Comparison of ENCODE assay signal across 8 cellular contexts in the genomic region with DNA sequence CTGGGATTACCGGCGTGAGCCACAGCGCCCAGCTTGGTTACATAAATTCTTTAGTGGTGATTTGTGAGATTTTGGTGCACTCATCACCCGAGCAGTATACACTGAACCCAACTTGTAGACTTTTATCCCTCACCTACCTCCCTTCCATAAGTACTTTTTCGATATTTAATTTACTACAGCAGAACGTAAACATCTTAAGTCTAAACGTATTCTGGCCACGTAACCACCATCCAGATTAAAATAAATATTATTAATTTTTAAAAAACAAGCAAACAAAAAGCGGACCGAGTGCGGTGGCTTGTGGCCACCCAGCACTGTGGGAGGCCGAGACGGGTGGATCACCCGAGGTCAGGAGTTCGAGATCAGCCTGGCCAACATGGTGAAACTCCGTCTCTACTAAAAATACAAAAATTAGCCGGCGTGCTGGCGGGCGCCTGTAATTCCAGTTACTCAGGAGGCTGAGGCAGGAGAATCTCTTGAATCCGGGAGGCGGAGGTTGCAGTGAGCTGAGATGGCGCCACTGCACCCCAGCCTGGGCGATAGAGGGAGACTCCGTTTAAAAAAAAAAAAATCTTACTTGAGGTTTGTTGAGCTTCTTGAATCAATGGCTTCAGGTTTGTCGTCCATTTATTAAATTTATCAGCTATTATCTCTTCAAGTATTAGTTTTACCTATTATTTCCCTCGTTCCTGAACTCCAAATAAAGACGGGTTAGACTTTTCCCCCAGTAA. TPM values are rescaled to one million over a fixed set of nuclear protein-coding genes. Genes with fewer than 3 reads are reported as not detected.
DNase-seq lines count a peak whose midpoint lies in the region; ATAC-seq and TF ChIP-seq lines count a peak whose summit lies in the region.
"Not testable (repeated sequence)": the region's sequence is repeated elsewhere in the genome, so short reads cannot be mapped to it uniquely, and the experiment has no call there.

No MANE protein-coding gene starts in this region.

- H3K4me3 Mint-ChIP-seq in CD4-positive, CD25-positive, alpha-beta regulatory T cell; effector memory CD8-positive, alpha-beta T cell: not testable (repeated sequence)

- H3K9me3 ChIP-seq in CD4-positive, CD25-positive, alpha-beta regulatory T cell (ENCODE audit: control insufficient read depth in 2 of 2, low read length in 2 of 2); HUES6 (ENCODE audit: control insufficient read depth, insufficient read depth, low read depth, low read length); PC-9 (ENCODE audit: insufficient read depth, low read depth): not testable (repeated sequence)

- H4K5ac ChIP-seq in mesendoderm (ENCODE audit: low read length): peak overlapping the region; percentile 72

- not testable (repeated sequence) for H3K27me3 ChIP-seq in CD4-positive, CD25-positive, alpha-beta regulatory T cell (ENCODE audit: control insufficient read depth, insufficient read depth, low read length); HUES6 (ENCODE audit: control insufficient read depth, insufficient read depth, low read length); PC-9 (ENCODE audit: insufficient read depth, low read depth); mesendoderm (ENCODE audit: insufficient read depth, low read length, poor library complexity)

- H2BK120ac ChIP-seq in mesendoderm (ENCODE audit: low read depth, low read length): not testable (repeated sequence)

- H3K36me3 Mint-ChIP-seq in CD4-positive, CD25-positive, alpha-beta regulatory T cell: peaks cover 17% of the 10 kb centered on the region
- peaks cover 32% of the 10 kb centered on the region for H3K36me3 Mint-ChIP-seq in effector memory CD8-positive, alpha-beta T cell (ENCODE audit: insufficient read depth)

- H3K4me2 ChIP-seq in PC-9 (peak overlapping the region; percentile 59), mesendoderm (ENCODE audit: low read length) (peak overlapping the region; percentile 91)

- peak; percentile 12 to 18 for ATAC-seq in CD4-positive, CD25-positive, alpha-beta regulatory T cell (ENCODE audit: low read depth in 2 of 2)
- peak; percentile 13 for ATAC-seq in GM21423 (IDR thresholded peaks at IDR 0.05; ENCODE audit: unreplicated experiment)
- ATAC-seq in effector memory CD8-positive, alpha-beta T cell (replicated peaks): peak; percentile 42

- H3K4me3 ChIP-seq in CD4-positive, CD25-positive, alpha-beta regulatory T cell (ENCODE audit: low read depth, low read length): peak overlapping the region; percentile 99
- H3K4me3 ChIP-seq in HUES6 (ENCODE audit: low read depth, low read length) (peak overlapping the region; percentile 77), PC-9 (peak overlapping the region; percentile 45), mesendoderm (ENCODE audit: low read length) (peak overlapping the region; percentile 74)

- not testable (repeated sequence) for H3K4ac ChIP-seq in mesendoderm (ENCODE audit: low read depth, low read length)

- H4K8ac ChIP-seq in mesendoderm (ENCODE audit: low read depth, low read length): not testable (repeated sequence)

- peaks cover 19% of the 10 kb centered on the region for H3K4me1 ChIP-seq in CD4-positive, CD25-positive, alpha-beta regulatory T cell (ENCODE audit: control insufficient read depth, insufficient read depth, low read length, poor library complexity, severe bottlenecking)
- H3K4me1 ChIP-seq in HUES6 (ENCODE audit: control insufficient read depth, insufficient read depth, low read length); mesendoderm (ENCODE audit: control insufficient read depth, low read depth, low read length): not testable (repeated sequence)
- peaks cover 13% of the 10 kb centered on the region for H3K4me1 ChIP-seq in PC-9 (replicated peaks; ENCODE audit: insufficient read depth)

- H3K18ac ChIP-seq in mesendoderm (ENCODE audit: low read length): not testable (repeated sequence)

- peak overlapping the region; percentile 82 for H3K27ac ChIP-seq in CD4-positive, CD25-positive, alpha-beta regulatory T cell (ENCODE audit: insufficient read depth, low read length, poor library complexity, severe bottlenecking)
- H3K27ac ChIP-seq in HUES6 (ENCODE audit: low read depth, low read length) (0 out of 2 replicates have a peak overlapping the region, but pooled peaks have one; percentile 39), PC-9 (peak overlapping the region; percentile 72), mesendoderm (ENCODE audit: low read depth, low read length) (peak overlapping the region; percentile 3)

- H3K36me3 ChIP-seq in CD4-positive, CD25-positive, alpha-beta regulatory T cell (ENCODE audit: control insufficient read depth, insufficient read depth, low read length): peaks cover 25% of the 10 kb centered on the region
- H3K36me3 ChIP-seq in HUES6 (ENCODE audit: control insufficient read depth, insufficient read depth, low read length): peaks cover 35% of the 10 kb centered on the region
- peaks cover 28% of the 10 kb centered on the region for H3K36me3 ChIP-seq in PC-9 (ENCODE audit: low read depth)
- H3K36me3 ChIP-seq in mesendoderm (ENCODE audit: control insufficient read depth, insufficient read depth, low read length): not testable (repeated sequence)

- BruUV-seq in PC-9 (replicated peaks; lab: Mats Ljungman, UMichigan): not testable (repeated sequence)

- H3F3A ChIP-seq in PC-9 (ENCODE audit: insufficient read depth, low read depth): peaks cover 53% of the 10 kb centered on the region

- DNase-seq in CD4-positive, CD25-positive, alpha-beta regulatory T cell: peak in 1 of 3 donors; percentile 63
- peak in 1 of 2 experiments; percentile 48 for DNase-seq in PC-9
- DNase-seq in activated CD8-positive, alpha-beta memory T cell treated with anti-CD3 and anti-CD28 coated beads for 24 hours: peak; percentile 81
- peak; percentile 30 to 52 (median 48) for DNase-seq in effector memory CD8-positive, alpha-beta T cell
- DNase-seq in mesendoderm: not testable (repeated sequence)
- DNase-seq in stimulated activated CD4-positive, alpha-beta T cell treated with anti-CD3 and anti-CD28 coated beads, Interleukin-4, amount 100 ng/mL, for 24 hours: peak; percentile 59

- intact Hi-C loops in PC-9 (cut with micrococcal nuclease; ENCODE audit: unreplicated experiment): loop anchor here (1.0 to 10.0 kb wide), 8 partner anchors 37 to 601 kb away; a partner anchor contains a TSS

- H3K9me2 ChIP-seq in PC-9 (ENCODE audit: insufficient read depth): not testable (repeated sequence)

- H3K4me1 Mint-ChIP-seq in CD4-positive, CD25-positive, alpha-beta regulatory T cell: peaks cover 6 to 32% (median 13%) of the 10 kb centered on the region in 4 donors
- H3K4me1 Mint-ChIP-seq in effector memory CD8-positive, alpha-beta T cell (ENCODE audit: low read depth in 2 of 2): peaks cover 5 to 18% of the 10 kb centered on the region in 2 donors

- H3K9ac ChIP-seq in HUES6 (ENCODE audit: low read length): peak overlapping the region; percentile 66
- peak overlapping the region; percentile 81 for H3K9ac ChIP-seq in mesendoderm (ENCODE audit: low read length)

- not testable (repeated sequence) for H3K9me3 Mint-ChIP-seq in CD4-positive, CD25-positive, alpha-beta regulatory T cell; effector memory CD8-positive, alpha-beta T cell

- H2AK5ac ChIP-seq in mesendoderm (ENCODE audit: low read length): not testable (repeated sequence)

- CTCF ChIA-PET in PC-9 (lab: Charles Lee): interaction anchor here (0.6 kb wide), 2 partner anchors 169 to 1324 kb away, joined by 3 read pairs; no protein-coding TSS in a partner anchor

- H2BK5ac ChIP-seq in mesendoderm (ENCODE audit: low read length): not testable (repeated sequence)

- POLR2A ChIA-PET in PC-9 (lab: Charles Lee; ENCODE audit: unreplicated experiment): interaction anchor here (0.6 to 0.7 kb wide), 7 partner anchors 36 to 306 kb away, joined by 3 to 7 read pairs (median 5); a partner anchor contains a TSS

- H3K79me1 ChIP-seq in mesendoderm (ENCODE audit: low read length): not testable (repeated sequence)

- not testable (repeated sequence) for H2BK15ac ChIP-seq in mesendoderm (replicated peaks; ENCODE audit: low read depth)

- no CpG with 5 or more reads among the region's 28 CpGs for WGBS in mesendoderm (ENCODE audit: extremely low coverage, insufficient coverage, low lambda C conversion rate)

- peak overlapping the region; percentile 88 for H2AFZ ChIP-seq in PC-9

- H3K27me3 Mint-ChIP-seq in CD4-positive, CD25-positive, alpha-beta regulatory T cell; effector memory CD8-positive, alpha-beta T cell: not testable (repeated sequence)

- not testable (repeated sequence) for TF ChIP-seq CTCF in PC-9 (conservative IDR thresholded peaks at IDR 0.05)

- not testable (repeated sequence) for H3K23ac ChIP-seq in mesendoderm (ENCODE audit: low read length)

- H3K56ac ChIP-seq in mesendoderm (ENCODE audit: low read length): peak overlapping the region; percentile 83

- H3K27ac Mint-ChIP-seq in CD4-positive, CD25-positive, alpha-beta regulatory T cell; effector memory CD8-positive, alpha-beta T cell: not testable (repeated sequence)

- peaks cover 39% of the 10 kb centered on the region for H3K79me2 ChIP-seq in PC-9 (ENCODE audit: low read depth)
- H3K79me2 ChIP-seq in mesendoderm (ENCODE audit: control insufficient read depth, insufficient read depth, low read length): peaks cover 28% of the 10 kb centered on the region

- not testable (repeated sequence) for H4K20me1 ChIP-seq in PC-9 (ENCODE audit: insufficient read depth)

RNA-seq across cellular contexts. Expression of a gene that starts 1.0 kb away (rescaled TPM):
- 127 TPM for total RNA-seq in CD4-positive, CD25-positive, alpha-beta regulatory T cell
- polyA plus RNA-seq in CD4-positive, CD25-positive, alpha-beta regulatory T cell: 100 to 1,000 TPM; 133 to 162 (median 150) TPM
- 131 and 145 TPM in 2 replicates for total RNA-seq in PC-9 (2021)
- polyA plus RNA-seq in mesendoderm (2013, experiment 1 of 2): 373 TPM
- polyA plus RNA-seq in mesendoderm (2013, experiment 2 of 2): 378 TPM

RNA-seq across cellular contexts. Expression of a gene that starts 6.7 kb away (rescaled TPM):
- not detected for total RNA-seq in CD4-positive, CD25-positive, alpha-beta regulatory T cell
- polyA plus RNA-seq in CD4-positive, CD25-positive, alpha-beta regulatory T cell: not detected
- total RNA-seq in PC-9 (2021): 0.53 and 0.98 TPM in 2 replicates
- 1.6 TPM for polyA plus RNA-seq in mesendoderm (2013, experiment 1 of 2)
- polyA plus RNA-seq in mesendoderm (2013, experiment 2 of 2): 1.5 TPM

RNA-seq across cellular contexts. Expression of a gene that starts 13.3 kb away (rescaled TPM):
- 21.5 TPM for total RNA-seq in CD4-positive, CD25-positive, alpha-beta regulatory T cell
- 100 to 1,000 TPM in 1 of 4 donors, 10 to 100 TPM in 3; 84.9 to 120 (median 93.7) TPM for polyA plus RNA-seq in CD4-positive, CD25-positive, alpha-beta regulatory T cell
- total RNA-seq in PC-9 (2021): 25.4 and 29.5 TPM in 2 replicates
- 19.9 TPM for polyA plus RNA-seq in mesendoderm (2013, experiment 1 of 2)
- 21.5 TPM for polyA plus RNA-seq in mesendoderm (2013, experiment 2 of 2)

RNA-seq across cellular contexts. Expression of a gene that starts 37.9 kb away (rescaled TPM):
- 85.1 TPM for total RNA-seq in CD4-positive, CD25-positive, alpha-beta regulatory T cell
- polyA plus RNA-seq in CD4-positive, CD25-positive, alpha-beta regulatory T cell: 10 to 100 TPM; 57.5 to 73.1 (median 65.8) TPM
- total RNA-seq in PC-9 (2021): 75.1 and 83.9 TPM in 2 replicates
- 88.9 TPM for polyA plus RNA-seq in mesendoderm (2013, experiment 1 of 2)
- polyA plus RNA-seq in mesendoderm (2013, experiment 2 of 2): 88.2 TPM

RNA-seq across cellular contexts. Expression of a gene that starts 43.6 kb away (rescaled TPM):
- total RNA-seq in CD4-positive, CD25-positive, alpha-beta regulatory T cell: not detected
- not detected for polyA plus RNA-seq in CD4-positive, CD25-positive, alpha-beta regulatory T cell
- 0.46 and 1.0 TPM in 2 replicates for total RNA-seq in PC-9 (2021)
- 0.29 TPM for polyA plus RNA-seq in mesendoderm (2013, experiment 1 of 2)
- polyA plus RNA-seq in mesendoderm (2013, experiment 2 of 2): 0.32 TPM

Comparison
In these comparisons a context has a peak if more than half of its experiments do, and no peak if none do; other contexts are left out.
1. H3K27ac ChIP-seq: peak in every context shown above with its lines; median percentile 82 in CD4-positive, CD25-positive, alpha-beta regulatory T cell; 72 in PC-9; 39 in HUES6; 3 in mesendoderm.
2. H3K4me3 ChIP-seq: peak in every context shown above with its lines; median percentile 99 in CD4-positive, CD25-positive, alpha-beta regulatory T cell; 77 in HUES6; 74 in mesendoderm; 45 in PC-9.